1 cellular context compared by ENCODE assay signal in genomic region chr2:26504002-26504401, GRCh38.
TF ChIP-seq lines count a peak whose summit lies in the region.

No MANE protein-coding gene starts in this region.

TF ChIP-seq in HepG2, 621 proteins besides CTCF, POLR2A, EP300 and RAD21 (continued from another document):
- TF ChIP-seq, protein P1, sequence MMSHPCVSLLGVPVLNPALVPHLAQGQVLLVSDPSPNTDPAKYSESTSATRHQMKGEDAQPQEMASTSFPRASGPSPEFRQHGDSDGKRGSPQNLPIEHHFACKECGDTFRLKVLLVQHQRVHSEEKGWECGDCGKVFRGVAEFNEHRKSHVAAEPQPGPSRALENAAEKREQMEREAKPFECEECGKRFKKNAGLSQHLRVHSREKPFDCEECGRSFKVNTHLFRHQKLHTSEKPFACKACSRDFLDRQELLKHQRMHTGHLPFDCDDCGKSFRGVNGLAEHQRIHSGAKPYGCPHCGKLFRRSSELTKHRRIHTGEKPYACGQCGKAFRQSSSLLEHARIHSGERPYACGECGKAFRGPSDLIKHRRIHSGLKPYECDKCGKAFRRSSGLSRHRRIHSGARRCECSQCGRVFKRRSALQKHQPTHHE (CRISPR knock-in tag; IDR thresholded peaks at IDR 0.05; ENCODE audit: borderline replicate concordance), result no peak
